In the genomic region with DNA sequence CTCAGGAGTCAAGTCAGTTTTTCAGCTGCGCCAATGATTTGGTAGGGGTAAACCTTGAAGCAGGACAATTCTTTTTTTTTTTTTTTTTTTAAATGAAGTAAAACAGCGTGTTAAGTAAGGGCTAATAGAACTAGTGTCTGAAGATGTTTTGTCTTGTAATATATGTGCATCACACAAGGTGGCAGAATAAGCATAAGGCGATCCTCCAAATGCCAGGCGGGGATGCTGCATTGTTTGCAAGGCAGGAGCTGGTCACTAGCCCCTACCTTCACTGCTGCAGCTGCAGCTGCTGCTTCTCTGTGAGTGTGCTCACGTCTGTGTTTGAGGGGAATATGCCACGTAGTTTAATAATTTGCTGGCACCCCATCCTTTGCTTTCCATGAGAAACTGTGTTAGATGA, we compare ENCODE assay signal across 11 cellular contexts.
DNase-seq lines count a peak whose midpoint lies in the region; ATAC-seq, FAIRE-seq and TF ChIP-seq lines count a peak whose summit lies in the region.
"Had no signal": no experiment of that assay in that cellular context is flagged by ENCODE, and none has a peak within 500 bp of the region (broad histone marks: within the 10 kb centered on the region; RNA-seq: fewer than 3 reads in every experiment).

No MANE protein-coding gene starts in this region.

- H3K4me3 ChIP-seq in LNCaP clone FGC (ENCODE audit: low read depth, low read length) = no peak overlapping the region
- H3K4me3 ChIP-seq in SJCRH30 = no peak overlapping the region
- no peak overlapping the region for H3K4me3 ChIP-seq in keratinocyte (ENCODE audit: control insufficient read depth in 2 of 3, extremely low read depth in 1 of 3, insufficient read depth in 2 of 3, low read depth in 1 of 3, low read length in 3 of 3)

- H3K36me3 Mint-ChIP-seq in CD4-positive, alpha-beta T cell (ENCODE audit: low read depth) = no peaks in the 10 kb centered on the region
- H3K36me3 Mint-ChIP-seq: CD4-positive, CD25-positive, alpha-beta regulatory T cell had no signal

- no peak overlapping the region for H3K4me3 Mint-ChIP-seq in CD4-positive, alpha-beta T cell
- H3K4me3 Mint-ChIP-seq: activated CD8-positive, alpha-beta T cell treated with anti-CD3 and anti-CD28 coated beads for 36 hours; CD4-positive, CD25-positive, alpha-beta regulatory T cell; nephron progenitor cell had no signal

- no peaks in the 10 kb centered on the region for H3K36me3 ChIP-seq in SJCRH30
- H3K36me3 ChIP-seq in keratinocyte (ENCODE audit: control insufficient read depth in 2 of 2, extremely low read depth in 1 of 2, insufficient read depth in 2 of 2, low read length in 2 of 2) = no peaks in the 10 kb centered on the region

- no peak for ATAC-seq in CD4-positive, alpha-beta T cell (ENCODE audit: poor library complexity)
- ATAC-seq: activated CD8-positive, alpha-beta T cell treated with anti-CD3 and anti-CD28 coated beads for 36 hours had no signal

- H3K4me1 ChIP-seq in SJCRH30 = no peaks in the 10 kb centered on the region
- peaks cover 3% of the 10 kb centered on the region for H3K4me1 ChIP-seq in keratinocyte (ENCODE audit: control insufficient read depth, extremely low read depth, insufficient read depth, low read length)

- H3K27ac Mint-ChIP-seq in CD4-positive, alpha-beta T cell = no peak overlapping the region
- H3K27ac Mint-ChIP-seq: activated CD8-positive, alpha-beta T cell treated with anti-CD3 and anti-CD28 coated beads for 36 hours; CD4-positive, CD25-positive, alpha-beta regulatory T cell; nephron progenitor cell had no signal

- H2AFZ ChIP-seq in keratinocyte (ENCODE audit: control insufficient read depth, low read length) = no peak overlapping the region

- in situ Hi-C loops in G401 (cut with HindIII; ENCODE audit: low sequenced_read_pairs) = no loop called here
- in situ Hi-C loops in GM13977 (cut with MboI; ENCODE audit: low pct_unique_long_range_greater_than_20kb, low sequenced_read_pairs, unreplicated experiment) = no loop called here

- no peaks in the 10 kb centered on the region for H3K9me1 ChIP-seq in keratinocyte (ENCODE audit: control insufficient read depth, extremely low read depth, insufficient read depth, low read length)

- no peak overlapping the region for H3K27ac ChIP-seq in SJCRH30
- no peak overlapping the region for H3K27ac ChIP-seq in keratinocyte (ENCODE audit: control insufficient read depth, insufficient read depth, low read length)
- no peak overlapping the region for H3K27ac ChIP-seq in CD4-positive, alpha-beta T cell (ENCODE audit: low read depth, low read length)

- no peaks in the 10 kb centered on the region for H3K4me1 Mint-ChIP-seq in CD4-positive, alpha-beta T cell (ENCODE audit: low read depth)
- H3K4me1 Mint-ChIP-seq: CD4-positive, CD25-positive, alpha-beta regulatory T cell had no signal

- DNase-seq in G401 (ENCODE audit: low spot score) (peak; percentile 7), LNCaP clone FGC (ENCODE audit: low read depth) (no peak), SJCRH30 (peak; percentile 50 to 58), keratinocyte (ENCODE audit: low read depth, low spot score) (no peak), GM13977 (ENCODE audit: low spot score) (no peak), epidermal melanocyte (ENCODE audit: insufficient read length, low spot score) (no peak)
- no peak for DNase-seq in CD4-positive, alpha-beta T cell
- DNase-seq: activated CD8-positive, alpha-beta T cell treated with anti-CD3 and anti-CD28 coated beads for 36 hours; activated gamma-delta T cell treated with Interleukin-2 at 50 U/mL for 16 hours; CD4-positive, CD25-positive, alpha-beta regulatory T cell; nephron progenitor cell had no signal

- H3K4me2 ChIP-seq in keratinocyte (ENCODE audit: control insufficient read depth, extremely low read depth, insufficient read depth, low read depth, low read length) = no peak overlapping the region

- TF ChIP-seq CTCF in LNCaP clone FGC (IDR thresholded peaks at IDR 0.05; ENCODE audit: control insufficient read depth, extremely low read depth, insufficient read depth) (peak; percentile 45), keratinocyte (optimal IDR thresholded peaks at IDR 0.05 in 1 of 3, IDR thresholded peaks at IDR 0.05 in 1 of 3, conservative IDR thresholded peaks at IDR 0.05 in 1 of 3; ENCODE audit: extremely low read depth in 1 of 3, insufficient read depth in 2 of 3, low read length in 3 of 3) (peak; percentile 2 to 67 (median 14)), GM13977 (IDR thresholded peaks at IDR 0.05; ENCODE audit: extremely low read depth, insufficient read depth, missing control alignments) (no peak)
- TF ChIP-seq CTCF in CD4-positive, alpha-beta T cell (IDR thresholded peaks at IDR 0.05) = no peak

- dilution Hi-C loops in keratinocyte (cut with MboI; ENCODE audit: extremely low pct_ligation_motif_present, low sequenced_read_pairs) = no loop called here

- no peak overlapping the region for H3K9ac ChIP-seq in keratinocyte (ENCODE audit: control insufficient read depth, extremely low read depth, insufficient read depth, low read length)

- no peaks in the 10 kb centered on the region for H3K79me2 ChIP-seq in keratinocyte (ENCODE audit: control insufficient read depth, insufficient read depth, low read length)

- no peaks in the 10 kb centered on the region for H4K20me1 ChIP-seq in keratinocyte (ENCODE audit: control insufficient read depth, extremely low read depth, insufficient read depth, low read length)

- no peak for FAIRE-seq in keratinocyte (lab: Jason Lieb, UNC)

- POLR2A ChIA-PET in CD4-positive, alpha-beta T cell (lab: Charles Lee) = no interaction called here

- peaks cover 20% of the 10 kb centered on the region for H3K27me3 Mint-ChIP-seq in CD4-positive, alpha-beta T cell
- H3K27me3 Mint-ChIP-seq: activated CD8-positive, alpha-beta T cell treated with anti-CD3 and anti-CD28 coated beads for 36 hours had no signal

- no peaks in the 10 kb centered on the region for H3K9me3 ChIP-seq in SJCRH30 (replicated peaks)
- no peaks in the 10 kb centered on the region for H3K9me3 ChIP-seq in keratinocyte (ENCODE audit: control insufficient read depth, low read depth, low read length)
- no peaks in the 10 kb centered on the region for H3K9me3 ChIP-seq in CD4-positive, alpha-beta T cell (ENCODE audit: control insufficient read depth, low read length)

- intact Hi-C loops in CD4-positive, alpha-beta T cell (cut with DNase I, micrococcal nuclease) = no loop called here

- H3K9me3 Mint-ChIP-seq in CD4-positive, alpha-beta T cell = no peaks in the 10 kb centered on the region
- H3K9me3 Mint-ChIP-seq: activated CD8-positive, alpha-beta T cell treated with anti-CD3 and anti-CD28 coated beads for 36 hours; CD4-positive, CD25-positive, alpha-beta regulatory T cell; nephron progenitor cell had no signal

- no peaks in the 10 kb centered on the region for H3K27me3 ChIP-seq in SJCRH30
- H3K27me3 ChIP-seq in keratinocyte (ENCODE audit: control insufficient read depth, extremely low read depth, insufficient read depth, low read length) = no peaks in the 10 kb centered on the region
- H3K27me3 ChIP-seq in CD4-positive, alpha-beta T cell (ENCODE audit: control insufficient read depth, insufficient read depth, low read length) = no peaks in the 10 kb centered on the region

- CTCF ChIA-PET in CD4-positive, alpha-beta T cell (lab: Charles Lee) = no interaction called here

Comparison
In these comparisons a context has a peak if more than half of its experiments do, and no peak if none do; other contexts are left out.
1. DNase-seq: peak in G401 (single experiment) and SJCRH30 (2 of 2); none in LNCaP clone FGC (single experiment), keratinocyte (single experiment), GM13977 (single experiment), CD4-positive, alpha-beta T cell (0 of 10) and epidermal melanocyte (single experiment).
2. CTCF ChIP-seq: peak in LNCaP clone FGC (single experiment) and keratinocyte (3 of 3); none in GM13977 (single experiment) and CD4-positive, alpha-beta T cell (single experiment).